In genomic region chr1:70436617-70437236, GRCh38 we compare ENCODE assay signal across 11 cellular contexts. TPM values are rescaled to one million over a fixed set of nuclear protein-coding genes. Genes with fewer than 3 reads are reported as not detected.
DNase-seq lines count a peak whose midpoint lies in the region; ATAC-seq and TF ChIP-seq lines count a peak whose summit lies in the region.
"Had no signal": no experiment of that assay in that cellular context is flagged by ENCODE, and none has a peak within 500 bp of the region (broad histone marks: within the 10 kb centered on the region; RNA-seq: fewer than 3 reads in every experiment).

No MANE protein-coding gene starts in this region.

- TF ChIP-seq CTCF in left ventricle myocardium inferior (IDR thresholded peaks at IDR 0.05; ENCODE audit: borderline replicate concordance) (peak; percentile 51), adrenal gland (IDR thresholded peaks at IDR 0.05) (peak in 5 of 6 experiments; percentile 36 to 60 (median 46)), hepatocyte (IDR thresholded peaks at IDR 0.05; ENCODE audit: poor library complexity) (peak; percentile 56)

- intact Hi-C loops in left ventricle myocardium inferior (cut with micrococcal nuclease) (loop anchor here (10.0 kb wide), 1 partner anchor 68 kb away; no protein-coding TSS in a partner anchor), left ventricle myocardium superior (cut with micrococcal nuclease) (no loop called here), adrenal gland (cut with DNase I) (no loop called here)

- H4K20me1 ChIP-seq in hepatocyte (ENCODE audit: insufficient read depth, poor library complexity, severe bottlenecking): no peaks in the 10 kb centered on the region

- H3K36me3 ChIP-seq in left ventricle myocardium inferior (peaks cover 43% of the 10 kb centered on the region), adrenal gland (replicated peaks in 1 of 2) (peaks cover 0 to 15% of the 10 kb centered on the region in 2 donors), hepatocyte (replicated peaks; ENCODE audit: insufficient read depth, low read depth) (no peaks in the 10 kb centered on the region)

- no peak overlapping the region for H3K4me2 ChIP-seq in hepatocyte
- H3K4me2 ChIP-seq: PC-9 had no signal

- ATAC-seq in left ventricle myocardium superior: no peak
- ATAC-seq in GM18870 (IDR thresholded peaks at IDR 0.05; ENCODE audit: unreplicated experiment): no peak
- no peak for ATAC-seq in HG03045 (IDR thresholded peaks at IDR 0.05; ENCODE audit: unreplicated experiment)
- ATAC-seq: naive thymus-derived CD8-positive, alpha-beta T cell had no signal

- WGBS in adrenal gland, 4 donors: 57 to 63% (median 58%) methylated on average over 5 of the region's 5 CpGs
- 69% methylated on average over 5 of the region's 5 CpGs for WGBS in hepatocyte (ENCODE audit: low lambda C conversion rate, missing lambda C conversion rate)

- H3K9me2 ChIP-seq in hepatocyte (replicated peaks; ENCODE audit: insufficient read depth): no peaks in the 10 kb centered on the region

- no peaks in the 10 kb centered on the region for H3K9me3 ChIP-seq in left ventricle myocardium inferior (replicated peaks)
- H3K9me3 ChIP-seq in adrenal gland (replicated peaks in 1 of 3): no peaks in the 10 kb centered on the region
- H3K9me3 ChIP-seq in hepatocyte (ENCODE audit: low read depth): no peaks in the 10 kb centered on the region

- no peaks in the 10 kb centered on the region for H3K79me2 ChIP-seq in hepatocyte

- H3K4me3 ChIP-seq in left ventricle myocardium inferior (no peak overlapping the region), adrenal gland (no peak overlapping the region), hepatocyte (no peak overlapping the region)
- H3K4me3 ChIP-seq: PC-9 had no signal

- DNase-seq in left ventricle myocardium inferior: no peak
- no peak for DNase-seq in left ventricle myocardium superior
- peak in 1 of 7 donors; percentile 22 for DNase-seq in adrenal gland
- no peak for DNase-seq in hepatocyte (ENCODE audit: low spot score)
- no peak for DNase-seq in effector CD4-positive, alpha-beta T cell
- no peak for DNase-seq in NCI-H345 treated with DMSO at 0.1 percent for 48 hours (lab: John Stamatoyannopoulos, UW; ENCODE audit: unreplicated experiment)
- DNase-seq: activated CD4-positive, alpha-beta T cell treated with anti-CD3 and anti-CD28 coated beads, Interleukin-2, amount 10 ng/mL, durations not matched to agents 24 days and 14 days; naive thymus-derived CD8-positive, alpha-beta T cell had no signal

- H3K27me3 ChIP-seq in left ventricle myocardium inferior (ENCODE audit: low read depth) (no peaks in the 10 kb centered on the region), adrenal gland (no peaks in the 10 kb centered on the region), hepatocyte (no peaks in the 10 kb centered on the region)

- no peak for TF ChIP-seq POLR2A in adrenal gland (IDR thresholded peaks at IDR 0.05)

- H2AFZ ChIP-seq in hepatocyte: no peak overlapping the region
- H2AFZ ChIP-seq: PC-9 had no signal

- H3K27ac ChIP-seq in left ventricle myocardium inferior (replicated peaks) (no peak overlapping the region), adrenal gland (no peak overlapping the region), hepatocyte (no peak overlapping the region)
- H3K27ac ChIP-seq: PC-9 had no signal

- H3K4me1 ChIP-seq in left ventricle myocardium inferior (peaks cover 11% of the 10 kb centered on the region), adrenal gland (replicated peaks in 1 of 2) (no peaks in the 10 kb centered on the region), hepatocyte (ENCODE audit: insufficient read depth) (no peaks in the 10 kb centered on the region)

RNA-seq across cellular contexts. Expression of gene CTH, which starts 25.7 kb away (rescaled TPM):
- 0.91 TPM for total RNA-seq in left ventricle myocardium inferior
- 1.1 TPM for total RNA-seq in left ventricle myocardium superior
- total RNA-seq in adrenal gland: 10 to 100 TPM in 1 of 8 donors, 1 to 10 TPM in 6, under 1 TPM in 1; 0.97 to 27.6 (median 4.3) TPM
- 10 to 100 TPM in 1 of 3 donors, 1 to 10 TPM in 2; 3.2 to 65.0 (median 7.4) TPM for polyA plus RNA-seq in adrenal gland
- 22.6 and 24.8 TPM in 2 replicates for total RNA-seq in hepatocyte
- polyA plus RNA-seq in hepatocyte: 11.7 and 13.2 TPM in 2 replicates
